ENCODE assay signal across 8 cellular contexts in the genomic region with DNA sequence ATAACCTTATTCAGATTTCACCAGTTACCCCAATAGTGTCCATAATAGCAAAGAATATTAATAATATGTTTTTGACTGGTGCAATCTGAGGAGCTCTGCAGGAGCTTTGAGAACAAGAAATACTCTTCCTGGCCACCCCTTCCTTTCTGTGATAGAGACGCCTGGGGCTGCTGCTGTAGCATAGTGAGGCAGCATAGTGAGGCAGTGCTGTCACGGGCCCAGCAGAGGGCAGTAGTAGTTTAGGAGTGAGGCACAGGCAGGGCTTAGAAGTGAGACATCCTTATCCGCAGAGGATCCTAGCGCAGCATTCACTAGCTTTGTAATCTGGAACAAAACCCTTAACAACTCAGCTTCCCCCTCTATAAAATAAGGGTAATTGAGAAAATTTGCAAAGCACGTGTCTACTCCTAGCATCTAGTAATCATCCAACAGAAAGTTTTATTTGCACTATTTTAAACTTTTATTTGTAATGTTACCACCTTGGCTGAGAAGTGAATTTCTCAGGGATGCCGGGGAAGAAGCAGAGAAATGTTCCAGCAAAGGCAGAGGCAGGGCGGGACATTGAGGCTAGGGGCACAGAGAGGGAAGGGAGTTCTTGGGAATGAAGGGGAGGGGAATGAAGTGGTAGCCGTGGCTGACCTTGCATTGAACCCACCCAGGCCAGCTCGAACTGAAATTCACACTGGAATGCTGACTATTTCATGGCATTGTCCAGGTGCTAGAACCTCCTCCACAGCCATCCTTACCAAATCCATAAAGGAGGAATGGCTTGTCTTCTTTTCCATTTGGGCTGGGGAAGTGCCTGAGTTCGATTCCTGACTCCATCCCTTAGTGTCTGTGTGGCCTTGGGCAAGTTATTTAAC.
DNase-seq lines count a peak whose midpoint lies in the region; ATAC-seq, FAIRE-seq and TF ChIP-seq lines count a peak whose summit lies in the region.

No MANE protein-coding gene starts in this region.

- intact Hi-C loops in mammary epithelial cell (cut with micrococcal nuclease), result loop anchor here (1.0 to 5.0 kb wide), 3 partner anchors 18 to 243 kb away; partner anchors contain the start of gene CDS2

- H3K4me1 ChIP-seq in mammary epithelial cell (ENCODE audit: insufficient read depth, low read length) (no peaks in the 10 kb centered on the region), keratinocyte (ENCODE audit: control insufficient read depth, extremely low read depth, insufficient read depth, low read length) (no peaks in the 10 kb centered on the region)

- in situ Hi-C loops in ACHN (cut with HindIII; ENCODE audit: low pct_ligation_motif_present, low pct_unique_long_range_greater_than_20kb, low sequenced_read_pairs), result no loop called here
- in situ Hi-C loops in mammary epithelial cell (cut with MboI; ENCODE audit: low sequenced_read_pairs in 2 of 2), result loop anchor here in 1 of 2 donors (5.0 kb wide), 1 partner anchor 242 kb away; no protein-coding TSS in a partner anchor

- H3K36me3 ChIP-seq in mammary epithelial cell (ENCODE audit: insufficient read depth, low read length) (no peaks in the 10 kb centered on the region), keratinocyte (ENCODE audit: control insufficient read depth in 2 of 2, extremely low read depth in 1 of 2, insufficient read depth in 2 of 2, low read length in 2 of 2) (no peaks in the 10 kb centered on the region)

- H3K4me3 ChIP-seq in WI38 (ENCODE audit: low read depth, low read length) (no peak overlapping the region), mammary epithelial cell (replicated peaks in 1 of 3; ENCODE audit: insufficient read depth in 1 of 3, low read depth in 2 of 3, low read length in 3 of 3) (no peak overlapping the region), keratinocyte (ENCODE audit: control insufficient read depth in 2 of 3, extremely low read depth in 1 of 3, insufficient read depth in 2 of 3, low read depth in 1 of 3, low read length in 3 of 3) (no peak overlapping the region)

- no TSS peak for BruUV-seq in mammary epithelial cell (replicated peaks; lab: Mats Ljungman, UMichigan)

- peak; percentile 61 for DNase-seq in ACHN
- peak; percentile 77 for DNase-seq in NCI-H2171 treated with DMSO at 0.1 percent for 48 hours (lab: John Stamatoyannopoulos, UW)
- peak; percentile 63 for DNase-seq in mammary epithelial cell
- DNase-seq in keratinocyte (ENCODE audit: low read depth, low spot score), result peak; percentile 42
- DNase-seq in stimulated activated CD4-positive, alpha-beta T cell treated with anti-CD3 and anti-CD28 coated beads, Interleukin-1b, Interleukin-23, amount 100 ng/mL, for 4 hours (ENCODE audit: low read depth in 2 of 2), result peak; percentile 51 to 52

- peak; percentile 91 for ATAC-seq in GM18511 (IDR thresholded peaks at IDR 0.05; ENCODE audit: unreplicated experiment)
- peak; percentile 95 for ATAC-seq in HG03095 (IDR thresholded peaks at IDR 0.05; ENCODE audit: unreplicated experiment)

- H3K27ac ChIP-seq in mammary epithelial cell (ENCODE audit: insufficient read depth, low read depth, low read length), result no peak overlapping the region
- H3K27ac ChIP-seq in keratinocyte (ENCODE audit: control insufficient read depth, insufficient read depth, low read length), result no peak overlapping the region

- H3K9me3 ChIP-seq in mammary epithelial cell (replicated peaks; ENCODE audit: insufficient read depth, low read length) (no peaks in the 10 kb centered on the region), keratinocyte (ENCODE audit: control insufficient read depth, low read depth, low read length) (no peaks in the 10 kb centered on the region)

- CTCF ChIA-PET in mammary epithelial cell (lab: Charles Lee; ENCODE audit: low non-redundant PET), result interaction anchor here (0.5 to 1.1 kb wide), 2 partner anchors 79 to 86 kb away, joined by 3 to 4 read pairs; partner anchors contain the start of genes CDS2 and PCNA

- FAIRE-seq in keratinocyte (lab: Jason Lieb, UNC), result peak; percentile 82

- WGBS in mammary epithelial cell (ENCODE audit: low coverage, missing lambda C conversion rate), result 38% methylated on average over 10 of the region's 10 CpGs

- H4K20me1 ChIP-seq in mammary epithelial cell (ENCODE audit: insufficient read depth, low read length), result no peaks in the 10 kb centered on the region
- no peaks in the 10 kb centered on the region for H4K20me1 ChIP-seq in keratinocyte (ENCODE audit: control insufficient read depth, extremely low read depth, insufficient read depth, low read length)

- TF ChIP-seq CTCF in WI38 (IDR thresholded peaks at IDR 0.05; ENCODE audit: low read depth, low read length) (peak; percentile 90), mammary epithelial cell (conservative IDR thresholded peaks at IDR 0.05 in 1 of 2, IDR thresholded peaks at IDR 0.05 in 1 of 2; ENCODE audit: extremely low read depth in 1 of 2, insufficient read depth in 1 of 2, low read depth in 1 of 2, low read length in 2 of 2) (peak; percentile 95 to 96), keratinocyte (optimal IDR thresholded peaks at IDR 0.05 in 1 of 3, IDR thresholded peaks at IDR 0.05 in 1 of 3, conservative IDR thresholded peaks at IDR 0.05 in 1 of 3; ENCODE audit: extremely low read depth in 1 of 3, insufficient read depth in 2 of 3, low read length in 3 of 3) (peak; percentile 93 to 99 (median 96))

- H3K79me2 ChIP-seq in mammary epithelial cell (ENCODE audit: insufficient read depth, low read length) (no peaks in the 10 kb centered on the region), keratinocyte (ENCODE audit: control insufficient read depth, insufficient read depth, low read length) (no peaks in the 10 kb centered on the region)

- H2AFZ ChIP-seq in mammary epithelial cell (ENCODE audit: low read depth, low read length) (no peak overlapping the region), keratinocyte (ENCODE audit: control insufficient read depth, low read length) (no peak overlapping the region)

- dilution Hi-C loops in mammary epithelial cell (cut with HindIII; ENCODE audit: low sequenced_read_pairs), result no loop called here
- dilution Hi-C loops in keratinocyte (cut with MboI; ENCODE audit: extremely low pct_ligation_motif_present, low sequenced_read_pairs), result no loop called here

- H3K9ac ChIP-seq in mammary epithelial cell (ENCODE audit: insufficient read depth, low read length) (no peak overlapping the region), keratinocyte (ENCODE audit: control insufficient read depth, extremely low read depth, insufficient read depth, low read length) (no peak overlapping the region)

- no peaks in the 10 kb centered on the region for H3K27me3 ChIP-seq in mammary epithelial cell (ENCODE audit: insufficient read depth, low read length)
- no peaks in the 10 kb centered on the region for H3K27me3 ChIP-seq in keratinocyte (ENCODE audit: control insufficient read depth, extremely low read depth, insufficient read depth, low read length)

- no peak overlapping the region for H3K4me2 ChIP-seq in mammary epithelial cell (ENCODE audit: insufficient read depth, low read depth, low read length)
- no peak overlapping the region for H3K4me2 ChIP-seq in keratinocyte (ENCODE audit: control insufficient read depth, extremely low read depth, insufficient read depth, low read depth, low read length)

- no peaks in the 10 kb centered on the region for H3K9me1 ChIP-seq in keratinocyte (ENCODE audit: control insufficient read depth, extremely low read depth, insufficient read depth, low read length)
